1 cellular context compared by ENCODE assay signal in the genomic region with DNA sequence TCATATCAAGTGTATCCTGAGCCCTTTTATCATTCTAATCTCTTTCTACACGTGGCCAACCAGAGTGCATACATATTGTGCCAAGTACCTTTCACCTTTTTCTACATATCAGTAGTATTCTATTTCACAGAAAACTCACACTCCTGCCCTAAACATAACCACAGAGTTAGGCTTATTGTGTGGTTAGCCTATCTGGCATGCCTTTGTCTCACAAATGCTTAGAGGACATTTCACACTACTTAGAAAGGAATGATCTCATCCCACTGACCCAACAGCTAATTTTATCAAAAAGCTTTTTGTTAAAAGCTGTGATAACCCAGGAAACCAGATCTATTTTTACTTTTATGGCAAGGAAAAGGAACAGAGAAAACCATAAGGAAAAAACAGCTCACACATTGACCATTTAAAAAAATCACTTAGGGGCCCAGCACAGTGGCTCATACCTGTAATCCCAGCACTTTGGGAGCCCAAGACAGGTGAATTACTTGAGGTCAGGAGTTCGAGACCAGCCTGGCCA.
A peak's percentile ranks its signal among the peaks of the same experiment; 100 is the strongest.
TF ChIP-seq lines count a peak whose summit lies in the region.

No MANE protein-coding gene starts in this region.

TF ChIP-seq in GM12878, 131 proteins besides CTCF, POLR2A, EP300 and RAD21 (continued from another document and continues in another):
- TF ChIP-seq, protein P1, sequence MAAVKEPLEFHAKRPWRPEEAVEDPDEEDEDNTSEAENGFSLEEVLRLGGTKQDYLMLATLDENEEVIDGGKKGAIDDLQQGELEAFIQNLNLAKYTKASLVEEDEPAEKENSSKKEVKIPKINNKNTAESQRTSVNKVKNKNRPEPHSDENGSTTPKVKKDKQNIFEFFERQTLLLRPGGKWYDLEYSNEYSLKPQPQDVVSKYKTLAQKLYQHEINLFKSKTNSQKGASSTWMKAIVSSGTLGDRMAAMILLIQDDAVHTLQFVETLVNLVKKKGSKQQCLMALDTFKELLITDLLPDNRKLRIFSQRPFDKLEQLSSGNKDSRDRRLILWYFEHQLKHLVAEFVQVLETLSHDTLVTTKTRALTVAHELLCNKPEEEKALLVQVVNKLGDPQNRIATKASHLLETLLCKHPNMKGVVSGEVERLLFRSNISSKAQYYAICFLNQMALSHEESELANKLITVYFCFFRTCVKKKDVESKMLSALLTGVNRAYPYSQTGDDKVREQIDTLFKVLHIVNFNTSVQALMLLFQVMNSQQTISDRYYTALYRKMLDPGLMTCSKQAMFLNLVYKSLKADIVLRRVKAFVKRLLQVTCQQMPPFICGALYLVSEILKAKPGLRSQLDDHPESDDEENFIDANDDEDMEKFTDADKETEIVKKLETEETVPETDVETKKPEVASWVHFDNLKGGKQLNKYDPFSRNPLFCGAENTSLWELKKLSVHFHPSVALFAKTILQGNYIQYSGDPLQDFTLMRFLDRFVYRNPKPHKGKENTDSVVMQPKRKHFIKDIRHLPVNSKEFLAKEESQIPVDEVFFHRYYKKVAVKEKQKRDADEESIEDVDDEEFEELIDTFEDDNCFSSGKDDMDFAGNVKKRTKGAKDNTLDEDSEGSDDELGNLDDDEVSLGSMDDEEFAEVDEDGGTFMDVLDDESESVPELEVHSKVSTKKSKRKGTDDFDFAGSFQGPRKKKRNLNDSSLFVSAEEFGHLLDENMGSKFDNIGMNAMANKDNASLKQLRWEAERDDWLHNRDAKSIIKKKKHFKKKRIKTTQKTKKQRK (IDR thresholded peaks at IDR 0.05; ENCODE audit: low read depth, low read length): no peak
- 0 out of 2 replicates have a peak, but pooled peaks have one; percentile 55 for TF ChIP-seq MEF2A (IDR thresholded peaks at IDR 0.05; ENCODE audit: insufficient read depth, low read depth, low read length)
- TF ChIP-seq RAD51 (IDR thresholded peaks at IDR 0.05): peak; percentile 47; the same call in 1 of the 2 replicates
- TF ChIP-seq, protein P2, sequence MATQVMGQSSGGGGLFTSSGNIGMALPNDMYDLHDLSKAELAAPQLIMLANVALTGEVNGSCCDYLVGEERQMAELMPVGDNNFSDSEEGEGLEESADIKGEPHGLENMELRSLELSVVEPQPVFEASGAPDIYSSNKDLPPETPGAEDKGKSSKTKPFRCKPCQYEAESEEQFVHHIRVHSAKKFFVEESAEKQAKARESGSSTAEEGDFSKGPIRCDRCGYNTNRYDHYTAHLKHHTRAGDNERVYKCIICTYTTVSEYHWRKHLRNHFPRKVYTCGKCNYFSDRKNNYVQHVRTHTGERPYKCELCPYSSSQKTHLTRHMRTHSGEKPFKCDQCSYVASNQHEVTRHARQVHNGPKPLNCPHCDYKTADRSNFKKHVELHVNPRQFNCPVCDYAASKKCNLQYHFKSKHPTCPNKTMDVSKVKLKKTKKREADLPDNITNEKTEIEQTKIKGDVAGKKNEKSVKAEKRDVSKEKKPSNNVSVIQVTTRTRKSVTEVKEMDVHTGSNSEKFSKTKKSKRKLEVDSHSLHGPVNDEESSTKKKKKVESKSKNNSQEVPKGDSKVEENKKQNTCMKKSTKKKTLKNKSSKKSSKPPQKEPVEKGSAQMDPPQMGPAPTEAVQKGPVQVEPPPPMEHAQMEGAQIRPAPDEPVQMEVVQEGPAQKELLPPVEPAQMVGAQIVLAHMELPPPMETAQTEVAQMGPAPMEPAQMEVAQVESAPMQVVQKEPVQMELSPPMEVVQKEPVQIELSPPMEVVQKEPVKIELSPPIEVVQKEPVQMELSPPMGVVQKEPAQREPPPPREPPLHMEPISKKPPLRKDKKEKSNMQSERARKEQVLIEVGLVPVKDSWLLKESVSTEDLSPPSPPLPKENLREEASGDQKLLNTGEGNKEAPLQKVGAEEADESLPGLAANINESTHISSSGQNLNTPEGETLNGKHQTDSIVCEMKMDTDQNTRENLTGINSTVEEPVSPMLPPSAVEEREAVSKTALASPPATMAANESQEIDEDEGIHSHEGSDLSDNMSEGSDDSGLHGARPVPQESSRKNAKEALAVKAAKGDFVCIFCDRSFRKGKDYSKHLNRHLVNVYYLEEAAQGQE (IDR thresholded peaks at IDR 0.05; ENCODE audit: low read depth, low read length): no peak
- no peak for TF ChIP-seq ESRRA (IDR thresholded peaks at IDR 0.05; ENCODE audit: low read length)
- TF ChIP-seq, protein P3, sequence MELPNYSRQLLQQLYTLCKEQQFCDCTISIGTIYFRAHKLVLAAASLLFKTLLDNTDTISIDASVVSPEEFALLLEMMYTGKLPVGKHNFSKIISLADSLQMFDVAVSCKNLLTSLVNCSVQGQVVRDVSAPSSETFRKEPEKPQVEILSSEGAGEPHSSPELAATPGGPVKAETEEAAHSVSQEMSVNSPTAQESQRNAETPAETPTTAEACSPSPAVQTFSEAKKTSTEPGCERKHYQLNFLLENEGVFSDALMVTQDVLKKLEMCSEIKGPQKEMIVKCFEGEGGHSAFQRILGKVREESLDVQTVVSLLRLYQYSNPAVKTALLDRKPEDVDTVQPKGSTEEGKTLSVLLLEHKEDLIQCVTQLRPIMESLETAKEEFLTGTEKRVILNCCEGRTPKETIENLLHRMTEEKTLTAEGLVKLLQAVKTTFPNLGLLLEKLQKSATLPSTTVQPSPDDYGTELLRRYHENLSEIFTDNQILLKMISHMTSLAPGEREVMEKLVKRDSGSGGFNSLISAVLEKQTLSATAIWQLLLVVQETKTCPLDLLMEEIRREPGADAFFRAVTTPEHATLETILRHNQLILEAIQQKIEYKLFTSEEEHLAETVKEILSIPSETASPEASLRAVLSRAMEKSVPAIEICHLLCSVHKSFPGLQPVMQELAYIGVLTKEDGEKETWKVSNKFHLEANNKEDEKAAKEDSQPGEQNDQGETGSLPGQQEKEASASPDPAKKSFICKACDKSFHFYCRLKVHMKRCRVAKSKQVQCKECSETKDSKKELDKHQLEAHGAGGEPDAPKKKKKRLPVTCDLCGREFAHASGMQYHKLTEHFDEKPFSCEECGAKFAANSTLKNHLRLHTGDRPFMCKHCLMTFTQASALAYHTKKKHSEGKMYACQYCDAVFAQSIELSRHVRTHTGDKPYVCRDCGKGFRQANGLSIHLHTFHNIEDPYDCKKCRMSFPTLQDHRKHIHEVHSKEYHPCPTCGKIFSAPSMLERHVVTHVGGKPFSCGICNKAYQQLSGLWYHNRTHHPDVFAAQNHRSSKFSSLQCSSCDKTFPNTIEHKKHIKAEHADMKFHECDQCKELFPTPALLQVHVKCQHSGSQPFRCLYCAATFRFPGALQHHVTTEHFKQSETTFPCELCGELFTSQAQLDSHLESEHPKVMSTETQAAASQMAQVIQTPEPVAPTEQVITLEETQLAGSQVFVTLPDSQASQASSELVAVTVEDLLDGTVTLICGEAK (IDR thresholded peaks at IDR 0.05; ENCODE audit: borderline replicate concordance): no peak
- TF ChIP-seq, protein P4, sequence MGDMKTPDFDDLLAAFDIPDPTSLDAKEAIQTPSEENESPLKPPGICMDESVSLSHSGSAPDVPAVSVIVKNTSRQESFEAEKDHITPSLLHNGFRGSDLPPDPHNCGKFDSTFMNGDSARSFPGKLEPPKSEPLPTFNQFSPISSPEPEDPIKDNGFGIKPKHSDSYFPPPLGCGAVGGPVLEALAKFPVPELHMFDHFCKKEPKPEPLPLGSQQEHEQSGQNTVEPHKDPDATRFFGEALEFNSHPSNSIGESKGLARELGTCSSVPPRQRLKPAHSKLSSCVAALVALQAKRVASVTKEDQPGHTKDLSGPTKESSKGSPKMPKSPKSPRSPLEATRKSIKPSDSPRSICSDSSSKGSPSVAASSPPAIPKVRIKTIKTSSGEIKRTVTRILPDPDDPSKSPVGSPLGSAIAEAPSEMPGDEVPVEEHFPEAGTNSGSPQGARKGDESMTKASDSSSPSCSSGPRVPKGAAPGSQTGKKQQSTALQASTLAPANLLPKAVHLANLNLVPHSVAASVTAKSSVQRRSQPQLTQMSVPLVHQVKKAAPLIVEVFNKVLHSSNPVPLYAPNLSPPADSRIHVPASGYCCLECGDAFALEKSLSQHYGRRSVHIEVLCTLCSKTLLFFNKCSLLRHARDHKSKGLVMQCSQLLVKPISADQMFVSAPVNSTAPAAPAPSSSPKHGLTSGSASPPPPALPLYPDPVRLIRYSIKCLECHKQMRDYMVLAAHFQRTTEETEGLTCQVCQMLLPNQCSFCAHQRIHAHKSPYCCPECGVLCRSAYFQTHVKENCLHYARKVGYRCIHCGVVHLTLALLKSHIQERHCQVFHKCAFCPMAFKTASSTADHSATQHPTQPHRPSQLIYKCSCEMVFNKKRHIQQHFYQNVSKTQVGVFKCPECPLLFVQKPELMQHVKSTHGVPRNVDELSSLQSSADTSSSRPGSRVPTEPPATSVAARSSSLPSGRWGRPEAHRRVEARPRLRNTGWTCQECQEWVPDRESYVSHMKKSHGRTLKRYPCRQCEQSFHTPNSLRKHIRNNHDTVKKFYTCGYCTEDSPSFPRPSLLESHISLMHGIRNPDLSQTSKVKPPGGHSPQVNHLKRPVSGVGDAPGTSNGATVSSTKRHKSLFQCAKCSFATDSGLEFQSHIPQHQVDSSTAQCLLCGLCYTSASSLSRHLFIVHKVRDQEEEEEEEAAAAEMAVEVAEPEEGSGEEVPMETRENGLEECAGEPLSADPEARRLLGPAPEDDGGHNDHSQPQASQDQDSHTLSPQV (IDR thresholded peaks at IDR 0.05): no peak
- TF ChIP-seq SIN3A (IDR thresholded peaks at IDR 0.05; ENCODE audit: low read depth, low read length): no peak
- TF ChIP-seq MEF2B (IDR thresholded peaks at IDR 0.05; ENCODE audit: partially characterized antibody, poor library complexity, severe bottlenecking): peak; percentile 74
- TF ChIP-seq, protein P5, sequence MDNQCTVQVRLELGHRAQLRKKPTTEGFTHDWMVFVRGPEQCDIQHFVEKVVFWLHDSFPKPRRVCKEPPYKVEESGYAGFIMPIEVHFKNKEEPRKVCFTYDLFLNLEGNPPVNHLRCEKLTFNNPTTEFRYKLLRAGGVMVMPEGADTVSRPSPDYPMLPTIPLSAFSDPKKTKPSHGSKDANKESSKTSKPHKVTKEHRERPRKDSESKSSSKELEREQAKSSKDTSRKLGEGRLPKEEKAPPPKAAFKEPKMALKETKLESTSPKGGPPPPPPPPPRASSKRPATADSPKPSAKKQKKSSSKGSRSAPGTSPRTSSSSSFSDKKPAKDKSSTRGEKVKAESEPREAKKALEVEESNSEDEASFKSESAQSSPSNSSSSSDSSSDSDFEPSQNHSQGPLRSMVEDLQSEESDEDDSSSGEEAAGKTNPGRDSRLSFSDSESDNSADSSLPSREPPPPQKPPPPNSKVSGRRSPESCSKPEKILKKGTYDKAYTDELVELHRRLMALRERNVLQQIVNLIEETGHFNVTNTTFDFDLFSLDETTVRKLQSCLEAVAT (IDR thresholded peaks at IDR 0.05): peak; percentile 48; the same call in 1 of the 2 replicates
- no peak for TF ChIP-seq TCF3 (IDR thresholded peaks at IDR 0.05; ENCODE audit: borderline replicate concordance, insufficient read depth, low read depth, low read length)
- no peak for TF ChIP-seq TAF1 (IDR thresholded peaks at IDR 0.05; ENCODE audit: borderline replicate concordance, low read depth, low read length)
- TF ChIP-seq, protein P6, sequence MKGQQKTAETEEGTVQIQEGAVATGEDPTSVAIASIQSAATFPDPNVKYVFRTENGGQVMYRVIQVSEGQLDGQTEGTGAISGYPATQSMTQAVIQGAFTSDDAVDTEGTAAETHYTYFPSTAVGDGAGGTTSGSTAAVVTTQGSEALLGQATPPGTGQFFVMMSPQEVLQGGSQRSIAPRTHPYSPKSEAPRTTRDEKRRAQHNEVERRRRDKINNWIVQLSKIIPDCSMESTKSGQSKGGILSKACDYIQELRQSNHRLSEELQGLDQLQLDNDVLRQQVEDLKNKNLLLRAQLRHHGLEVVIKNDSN (IDR thresholded peaks at IDR 0.05; ENCODE audit: borderline replicate concordance, extremely low read length, insufficient read depth, low read depth, low read length): no peak
- no peak for TF ChIP-seq EGR1 (IDR thresholded peaks at IDR 0.05; ENCODE audit: borderline replicate concordance in 1 of 2, low read depth in 2 of 2, low read length in 2 of 2)
- TF ChIP-seq, protein P7, sequence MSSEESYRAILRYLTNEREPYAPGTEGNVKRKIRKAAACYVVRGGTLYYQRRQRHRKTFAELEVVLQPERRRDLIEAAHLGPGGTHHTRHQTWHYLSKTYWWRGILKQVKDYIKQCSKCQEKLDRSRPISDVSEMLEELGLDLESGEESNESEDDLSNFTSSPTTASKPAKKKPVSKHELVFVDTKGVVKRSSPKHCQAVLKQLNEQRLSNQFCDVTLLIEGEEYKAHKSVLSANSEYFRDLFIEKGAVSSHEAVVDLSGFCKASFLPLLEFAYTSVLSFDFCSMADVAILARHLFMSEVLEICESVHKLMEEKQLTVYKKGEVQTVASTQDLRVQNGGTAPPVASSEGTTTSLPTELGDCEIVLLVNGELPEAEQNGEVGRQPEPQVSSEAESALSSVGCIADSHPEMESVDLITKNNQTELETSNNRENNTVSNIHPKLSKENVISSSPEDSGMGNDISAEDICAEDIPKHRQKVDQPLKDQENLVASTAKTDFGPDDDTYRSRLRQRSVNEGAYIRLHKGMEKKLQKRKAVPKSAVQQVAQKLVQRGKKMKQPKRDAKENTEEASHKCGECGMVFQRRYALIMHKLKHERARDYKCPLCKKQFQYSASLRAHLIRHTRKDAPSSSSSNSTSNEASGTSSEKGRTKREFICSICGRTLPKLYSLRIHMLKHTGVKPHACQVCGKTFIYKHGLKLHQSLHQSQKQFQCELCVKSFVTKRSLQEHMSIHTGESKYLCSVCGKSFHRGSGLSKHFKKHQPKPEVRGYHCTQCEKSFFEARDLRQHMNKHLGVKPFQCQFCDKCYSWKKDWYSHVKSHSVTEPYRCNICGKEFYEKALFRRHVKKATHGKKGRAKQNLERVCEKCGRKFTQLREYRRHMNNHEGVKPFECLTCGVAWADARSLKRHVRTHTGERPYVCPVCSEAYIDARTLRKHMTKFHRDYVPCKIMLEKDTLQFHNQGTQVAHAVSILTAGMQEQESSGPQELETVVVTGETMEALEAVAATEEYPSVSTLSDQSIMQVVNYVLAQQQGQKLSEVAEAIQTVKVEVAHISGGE (CRISPR knock-in tag; IDR thresholded peaks at IDR 0.05): no peak
- TF ChIP-seq CHD2 (IDR thresholded peaks at IDR 0.05; ENCODE audit: borderline replicate concordance, low read depth, low read length): no peak
- no peak for TF ChIP-seq SP1 (IDR thresholded peaks at IDR 0.05; ENCODE audit: low read depth, low read length)
- no peak for TF ChIP-seq FOXM1 (IDR thresholded peaks at IDR 0.05; ENCODE audit: low read depth, low read length)
- TF ChIP-seq, protein P8, sequence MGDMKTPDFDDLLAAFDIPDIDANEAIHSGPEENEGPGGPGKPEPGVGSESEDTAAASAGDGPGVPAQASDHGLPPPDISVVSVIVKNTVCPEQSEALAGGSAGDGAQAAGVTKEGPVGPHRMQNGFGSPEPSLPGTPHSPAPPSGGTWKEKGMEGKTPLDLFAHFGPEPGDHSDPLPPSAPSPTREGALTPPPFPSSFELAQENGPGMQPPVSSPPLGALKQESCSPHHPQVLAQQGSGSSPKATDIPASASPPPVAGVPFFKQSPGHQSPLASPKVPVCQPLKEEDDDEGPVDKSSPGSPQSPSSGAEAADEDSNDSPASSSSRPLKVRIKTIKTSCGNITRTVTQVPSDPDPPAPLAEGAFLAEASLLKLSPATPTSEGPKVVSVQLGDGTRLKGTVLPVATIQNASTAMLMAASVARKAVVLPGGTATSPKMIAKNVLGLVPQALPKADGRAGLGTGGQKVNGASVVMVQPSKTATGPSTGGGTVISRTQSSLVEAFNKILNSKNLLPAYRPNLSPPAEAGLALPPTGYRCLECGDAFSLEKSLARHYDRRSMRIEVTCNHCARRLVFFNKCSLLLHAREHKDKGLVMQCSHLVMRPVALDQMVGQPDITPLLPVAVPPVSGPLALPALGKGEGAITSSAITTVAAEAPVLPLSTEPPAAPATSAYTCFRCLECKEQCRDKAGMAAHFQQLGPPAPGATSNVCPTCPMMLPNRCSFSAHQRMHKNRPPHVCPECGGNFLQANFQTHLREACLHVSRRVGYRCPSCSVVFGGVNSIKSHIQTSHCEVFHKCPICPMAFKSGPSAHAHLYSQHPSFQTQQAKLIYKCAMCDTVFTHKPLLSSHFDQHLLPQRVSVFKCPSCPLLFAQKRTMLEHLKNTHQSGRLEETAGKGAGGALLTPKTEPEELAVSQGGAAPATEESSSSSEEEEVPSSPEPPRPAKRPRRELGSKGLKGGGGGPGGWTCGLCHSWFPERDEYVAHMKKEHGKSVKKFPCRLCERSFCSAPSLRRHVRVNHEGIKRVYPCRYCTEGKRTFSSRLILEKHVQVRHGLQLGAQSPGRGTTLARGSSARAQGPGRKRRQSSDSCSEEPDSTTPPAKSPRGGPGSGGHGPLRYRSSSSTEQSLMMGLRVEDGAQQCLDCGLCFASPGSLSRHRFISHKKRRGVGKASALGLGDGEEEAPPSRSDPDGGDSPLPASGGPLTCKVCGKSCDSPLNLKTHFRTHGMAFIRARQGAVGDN (IDR thresholded peaks at IDR 0.05): no peak
